ENCODE assay signal across 22 cellular contexts in genomic region chr3:23654571-23654970, GRCh38.
DNase-seq lines count a peak whose midpoint lies in the region; ATAC-seq, FAIRE-seq and TF ChIP-seq lines count a peak whose summit lies in the region.
"Had no signal": no experiment of that assay in that cellular context is flagged by ENCODE, and none has a peak within 500 bp of the region (broad histone marks: within the 10 kb centered on the region; RNA-seq: fewer than 3 reads in every experiment).

No MANE protein-coding gene starts in this region.

- H3F3A ChIP-seq in OCI-LY1 (ENCODE audit: insufficient read depth, low read length): no peaks in the 10 kb centered on the region; the same call in 1 of the 2 replicates

- H3K36me3 ChIP-seq in OCI-LY1 (ENCODE audit: insufficient read depth, low read length): no peaks in the 10 kb centered on the region
- H3K36me3 ChIP-seq: heart left ventricle, neural progenitor cell had no signal

- peaks cover 0 to 13% (median 4%) of the 10 kb centered on the region in 9 donors for H3K9me3 Mint-ChIP-seq in naive thymus-derived CD8-positive, alpha-beta T cell

- no peaks in the 10 kb centered on the region for H3K9me2 ChIP-seq in OCI-LY1 (ENCODE audit: low read depth, low read length)

- no peaks in the 10 kb centered on the region for H4K20me1 ChIP-seq in OCI-LY1 (ENCODE audit: insufficient read depth, low read length)

- POLR2A ChIA-PET in GM10248 (lab: Yijun Ruan, JAX): no interaction called here
- POLR2A ChIA-PET in naive thymus-derived CD8-positive, alpha-beta T cell (lab: Charles Lee): no interaction called here

- DNase-seq in GM10248 (ENCODE audit: extremely low spot score): peak; percentile 28
- DNase-seq in GM19239 (ENCODE audit: insufficient read length, low spot score): no peak
- no peak for DNase-seq in urothelium cell line (ENCODE audit: low spot score)
- no peak for DNase-seq in naive thymus-derived CD8-positive, alpha-beta T cell
- no peak for DNase-seq in mucosa of gallbladder (ENCODE audit: low spot score)
- no peak for DNase-seq in NCI-H2107 (lab: John Stamatoyannopoulos, UW)
- DNase-seq: activated CD4-positive, CD25-positive, alpha-beta regulatory T cell treated with anti-CD3 and anti-CD28 coated beads, Interleukin-2, amount 50 U/mL, for 72 hours; CD4-positive, alpha-beta T cell; central memory CD4-positive, alpha-beta T cell; DND-41; effector CD4-positive, alpha-beta T cell; H9; heart left ventricle; islet precursor cell; NCI-H1417 treated with DMSO at 0.1 percent for 48 hours; NCI-H2227 treated with DMSO at 0.1 percent for 48 hours; NK-92 treated with Interleukin-12 subunit alpha and Interleukin-12 subunit beta, amount 100 ng/mL, for 24 hours; SHP77 treated with DMSO at 0.1 percent for 48 hours; stimulated activated naive CD8-positive, alpha-beta T cell treated with anti-CD3 and anti-CD28 coated beads, Interleukin-15, amount 100 ng/mL, for 72 hours had no signal

- H3K27me3 Mint-ChIP-seq in naive thymus-derived CD8-positive, alpha-beta T cell: peaks cover 0 to 11% (median 4%) of the 10 kb centered on the region in 5 donors
- H3K27me3 Mint-ChIP-seq: CD4-positive, alpha-beta T cell had no signal

- H3K4me1 ChIP-seq in OCI-LY1 (ENCODE audit: insufficient read depth, low read length, severe bottlenecking): peaks cover 59% of the 10 kb centered on the region

- peak; percentile 40 for ATAC-seq in HG02870 (IDR thresholded peaks at IDR 0.05; ENCODE audit: unreplicated experiment)
- ATAC-seq in naive thymus-derived CD8-positive, alpha-beta T cell: no peak
- ATAC-seq: heart left ventricle; stimulated activated naive CD8-positive, alpha-beta T cell treated with anti-CD3 and anti-CD28 coated beads, Interleukin-15, amount 100 ng/mL, for 72 hours had no signal

- TF ChIP-seq CTCF in GM10248 (IDR thresholded peaks at IDR 0.05; ENCODE audit: control extremely low read depth, extremely low read depth, low read depth, missing control alignments) (no peak), OCI-LY1 (IDR thresholded peaks at IDR 0.05; ENCODE audit: low read length) (no peak)

- no peaks in the 10 kb centered on the region for H3K79me2 ChIP-seq in OCI-LY1 (ENCODE audit: insufficient read depth, low read length)

- H3K4me3 ChIP-seq in OCI-LY1 (ENCODE audit: low read depth, low read length, poor library complexity, severe bottlenecking): no peak overlapping the region
- H3K4me3 ChIP-seq: heart left ventricle, neural progenitor cell had no signal

- no peak overlapping the region for H3K4me3 Mint-ChIP-seq in naive thymus-derived CD8-positive, alpha-beta T cell
- H3K4me3 Mint-ChIP-seq: CD4-positive, alpha-beta T cell; H9; neural progenitor cell had no signal

- FAIRE-seq in GM19239 (lab: Jason Lieb, UNC) (peak; percentile 87), urothelium cell line (lab: Jason Lieb, UNC) (no peak)

- CTCF ChIA-PET in GM10248 (lab: Yijun Ruan, JAX): no interaction called here

- H3K27ac ChIP-seq in OCI-LY1 (ENCODE audit: low read depth, low read length, poor library complexity, severe bottlenecking): peak overlapping the region; percentile 95
- H3K27ac ChIP-seq: heart left ventricle had no signal

- no peak overlapping the region for H2AFZ ChIP-seq in OCI-LY1 (ENCODE audit: low read length)
- H2AFZ ChIP-seq: neural progenitor cell had no signal

- peak overlapping the region in 2 of 10 donors; percentile 24 to 50 for H3K27ac Mint-ChIP-seq in naive thymus-derived CD8-positive, alpha-beta T cell
- H3K27ac Mint-ChIP-seq: CD4-positive, alpha-beta T cell; H9; neural progenitor cell; stimulated activated naive CD8-positive, alpha-beta T cell treated with anti-CD3 and anti-CD28 coated beads, Interleukin-15, amount 100 ng/mL, for 72 hours had no signal

- peaks cover 6% of the 10 kb centered on the region for H3K9me3 ChIP-seq in OCI-LY1 (ENCODE audit: low read length)

- H3K9ac ChIP-seq in OCI-LY1 (ENCODE audit: low read length): no peak overlapping the region
- H3K9ac ChIP-seq: neural progenitor cell had no signal

- H3K27me3 ChIP-seq in OCI-LY1 (ENCODE audit: insufficient read depth, low read length): no peaks in the 10 kb centered on the region
- H3K27me3 ChIP-seq: heart left ventricle, neural progenitor cell had no signal

- 0 out of 2 replicates have a peak overlapping the region, but pooled peaks have one; percentile 2 for H3K4me2 ChIP-seq in OCI-LY1 (ENCODE audit: low read length)
- H3K4me2 ChIP-seq: neural progenitor cell had no signal

- H3K4me1 Mint-ChIP-seq in naive thymus-derived CD8-positive, alpha-beta T cell: peaks cover 3 to 36% (median 6%) of the 10 kb centered on the region in 4 donors

- H3K36me3 Mint-ChIP-seq in naive thymus-derived CD8-positive, alpha-beta T cell: peaks cover 0 to 11% (median 1%) of the 10 kb centered on the region in 3 donors
